8 cellular contexts compared by ENCODE assay signal in the genomic region with DNA sequence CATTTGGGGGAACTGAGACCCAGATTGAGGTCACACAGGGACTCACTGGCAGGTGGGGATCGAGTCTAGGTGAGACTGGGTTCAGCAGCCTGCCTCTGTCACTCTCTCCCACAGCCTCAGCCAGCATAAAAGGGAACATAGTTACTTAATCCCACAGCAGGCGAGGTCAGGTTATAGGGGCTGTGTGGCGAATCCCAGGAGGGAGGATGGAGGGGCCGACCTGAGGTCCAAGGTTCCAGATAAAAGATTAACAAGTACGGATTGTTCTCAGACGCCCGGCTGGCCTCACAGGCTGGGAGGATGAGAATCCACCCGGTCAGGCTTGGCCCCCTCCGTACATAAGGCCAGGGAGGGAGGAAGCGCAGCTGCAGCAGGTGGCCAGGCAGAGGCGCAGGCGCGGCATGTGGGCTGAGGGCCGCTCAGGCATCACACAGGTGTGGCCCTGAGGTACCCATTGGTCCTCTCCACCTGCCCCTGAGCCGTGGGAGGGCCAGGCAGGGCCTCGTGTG. TPM values are rescaled to one million over a fixed set of nuclear protein-coding genes. Genes with fewer than 3 reads are reported as not detected.
DNase-seq lines count a peak whose midpoint lies in the region; ATAC-seq and TF ChIP-seq lines count a peak whose summit lies in the region.

No MANE protein-coding gene starts in this region.

- DNase-seq in HuH-7.5 (ENCODE audit: low spot score): peak; percentile 62
- DNase-seq in NCI-H2081 treated with DMSO at 0.1 percent for 48 hours (lab: John Stamatoyannopoulos, UW): no peak
- DNase-seq in SK-N-DZ (ENCODE audit: low spot score): no peak
- no peak for DNase-seq in effector CD8-positive, alpha-beta T cell (lab: John Stamatoyannopoulos, UW)

- peak overlapping the region; percentile 87 to 99 (median 94) for H3K4me2 ChIP-seq in BLaER1 treated with 17β-estradiol and CSF1 and Interleukin-3, amounts not matched to agents 10 nM and 100 nM

- H4K20me1 ChIP-seq in BLaER1 treated with 17β-estradiol and CSF1 and Interleukin-3, amounts not matched to agents 10 nM and 100 nM: peaks cover 0 to 11% (median 0%) of the 10 kb centered on the region in 11 experiments; a peak in 2 of 22 replicates

- peaks cover 20% of the 10 kb centered on the region for H3K27me3 Mint-ChIP-seq in dendritic cell treated with granulocyte-macrophage colony-stimulating factor and Interleukin-4, amounts not matched to agents 40 ng/mL and 50 ng/mL, for 4 days

- no peaks in the 10 kb centered on the region for H3K36me3 Mint-ChIP-seq in dendritic cell treated with granulocyte-macrophage colony-stimulating factor and Interleukin-4, amounts not matched to agents 40 ng/mL and 50 ng/mL, for 4 days (ENCODE audit: low read depth)

- peak overlapping the region in 8 of 11 experiments; percentile 68 to 91 (median 85); a peak in 15 of 22 replicates for H3K27ac ChIP-seq in BLaER1 treated with 17β-estradiol and CSF1 and Interleukin-3, amounts not matched to agents 10 nM and 100 nM
- no peak overlapping the region for H3K27ac ChIP-seq in gastroesophageal sphincter

- H3K9me3 ChIP-seq in BLaER1 treated with 17β-estradiol and CSF1 and Interleukin-3, amounts not matched to agents 10 nM and 100 nM (replicated peaks in 1 of 11): no peaks in the 10 kb centered on the region
- H3K9me3 ChIP-seq in gastroesophageal sphincter: no peaks in the 10 kb centered on the region

- H3K4me1 ChIP-seq in BLaER1 treated with 17β-estradiol and CSF1 and Interleukin-3, amounts not matched to agents 10 nM and 100 nM: peaks cover 75 to 98% (median 94%) of the 10 kb centered on the region in 10 experiments
- H3K4me1 ChIP-seq in gastroesophageal sphincter: peaks cover 0 to 27% (median 12%) of the 10 kb centered on the region in 3 donors

- intact Hi-C loops in dendritic cell treated with granulocyte-macrophage colony-stimulating factor and Interleukin-4, amounts not matched to agents 40 ng/mL and 50 ng/mL, for 4 days (cut with micrococcal nuclease): no loop called here

- TF ChIP-seq POLR2A in gastroesophageal sphincter (IDR thresholded peaks at IDR 0.05): no peak

- H3K9ac ChIP-seq in BLaER1 treated with 17β-estradiol and CSF1 and Interleukin-3, amounts not matched to agents 10 nM and 100 nM: peak overlapping the region in 8 of 11 experiments; percentile 8 to 79 (median 52); a peak in 16 of 22 replicates

- TF ChIP-seq CTCF in gastroesophageal sphincter (IDR thresholded peaks at IDR 0.05): no peak

- H3K4me1 Mint-ChIP-seq in dendritic cell treated with granulocyte-macrophage colony-stimulating factor and Interleukin-4, amounts not matched to agents 40 ng/mL and 50 ng/mL, for 4 days (ENCODE audit: low read depth): peaks cover 65% of the 10 kb centered on the region

- WGBS in gastroesophageal sphincter (ENCODE audit: low coverage in 1 of 2), 2 donors: 85% methylated on average over 11 of the region's 16 CpGs; no CpG with 5 or more reads in 1 of the 2 donors

- no peaks in the 10 kb centered on the region for H3K36me3 ChIP-seq in BLaER1 treated with 17β-estradiol and CSF1 and Interleukin-3, amounts not matched to agents 10 nM and 100 nM
- H3K36me3 ChIP-seq in gastroesophageal sphincter: no peaks in the 10 kb centered on the region

- peak; percentile 29 for ATAC-seq in GM19043 (IDR thresholded peaks at IDR 0.05; ENCODE audit: low read depth, unreplicated experiment)
- no peak for ATAC-seq in gastroesophageal sphincter

- no peak overlapping the region for H3K4me3 Mint-ChIP-seq in dendritic cell treated with granulocyte-macrophage colony-stimulating factor and Interleukin-4, amounts not matched to agents 40 ng/mL and 50 ng/mL, for 4 days

- no peaks in the 10 kb centered on the region for H3K27me3 ChIP-seq in BLaER1 treated with 17β-estradiol and CSF1 and Interleukin-3, amounts not matched to agents 10 nM and 100 nM
- H3K27me3 ChIP-seq in gastroesophageal sphincter: peaks cover 18% of the 10 kb centered on the region

- H3K27ac Mint-ChIP-seq in dendritic cell treated with granulocyte-macrophage colony-stimulating factor and Interleukin-4, amounts not matched to agents 40 ng/mL and 50 ng/mL, for 4 days: peak overlapping the region; percentile 37

- H3K9me3 Mint-ChIP-seq in dendritic cell treated with granulocyte-macrophage colony-stimulating factor and Interleukin-4, amounts not matched to agents 40 ng/mL and 50 ng/mL, for 4 days: no peaks in the 10 kb centered on the region

- peak overlapping the region in 3 of 10 experiments; percentile 4 to 19 (median 14); a peak in 1 of 20 replicates for H3K4me3 ChIP-seq in BLaER1 treated with 17β-estradiol and CSF1 and Interleukin-3, amounts not matched to agents 10 nM and 100 nM
- no peak overlapping the region for H3K4me3 ChIP-seq in gastroesophageal sphincter

- no peak for TF ChIP-seq EP300 in gastroesophageal sphincter (IDR thresholded peaks at IDR 0.05)

RNA-seq across cellular contexts. Expression of gene SUSD3, which starts 3.3 kb away (rescaled TPM):
- total RNA-seq in gastroesophageal sphincter: 1 to 10 TPM in 3 of 4 donors, not detected in 1; 1.5 to 4.7 (median 2.1) TPM
- not detected in 2 replicates for polyA plus RNA-seq in SK-N-DZ (2014; cell fraction: cytosol; rRNA removed)
- not detected in 2 replicates for polyA plus RNA-seq in SK-N-DZ (2014; cell fraction: nucleus; rRNA removed)

RNA-seq across cellular contexts. Expression of gene CARD19, which starts 34.2 kb away (rescaled TPM):
- 10 to 100 TPM; 78.5 to 82.2 (median 80.1) TPM for total RNA-seq in gastroesophageal sphincter
- polyA plus RNA-seq in SK-N-DZ (2014; cell fraction: cytosol; rRNA removed): 16.7 and 29.0 TPM in 2 replicates
- polyA plus RNA-seq in SK-N-DZ (2014; cell fraction: nucleus; rRNA removed): 28.9 and 39.7 TPM in 2 replicates

Comparison
In these comparisons a context has a peak if more than half of its experiments do, and no peak if none do; other contexts are left out.
1. H3K27ac ChIP-seq: peak in BLaER1 treated with 17β-estradiol and CSF1 and Interleukin-3, amounts not matched to agents 10 nM and 100 nM (8 of 11); none in gastroesophageal sphincter (0 of 4).